In the genomic region with DNA sequence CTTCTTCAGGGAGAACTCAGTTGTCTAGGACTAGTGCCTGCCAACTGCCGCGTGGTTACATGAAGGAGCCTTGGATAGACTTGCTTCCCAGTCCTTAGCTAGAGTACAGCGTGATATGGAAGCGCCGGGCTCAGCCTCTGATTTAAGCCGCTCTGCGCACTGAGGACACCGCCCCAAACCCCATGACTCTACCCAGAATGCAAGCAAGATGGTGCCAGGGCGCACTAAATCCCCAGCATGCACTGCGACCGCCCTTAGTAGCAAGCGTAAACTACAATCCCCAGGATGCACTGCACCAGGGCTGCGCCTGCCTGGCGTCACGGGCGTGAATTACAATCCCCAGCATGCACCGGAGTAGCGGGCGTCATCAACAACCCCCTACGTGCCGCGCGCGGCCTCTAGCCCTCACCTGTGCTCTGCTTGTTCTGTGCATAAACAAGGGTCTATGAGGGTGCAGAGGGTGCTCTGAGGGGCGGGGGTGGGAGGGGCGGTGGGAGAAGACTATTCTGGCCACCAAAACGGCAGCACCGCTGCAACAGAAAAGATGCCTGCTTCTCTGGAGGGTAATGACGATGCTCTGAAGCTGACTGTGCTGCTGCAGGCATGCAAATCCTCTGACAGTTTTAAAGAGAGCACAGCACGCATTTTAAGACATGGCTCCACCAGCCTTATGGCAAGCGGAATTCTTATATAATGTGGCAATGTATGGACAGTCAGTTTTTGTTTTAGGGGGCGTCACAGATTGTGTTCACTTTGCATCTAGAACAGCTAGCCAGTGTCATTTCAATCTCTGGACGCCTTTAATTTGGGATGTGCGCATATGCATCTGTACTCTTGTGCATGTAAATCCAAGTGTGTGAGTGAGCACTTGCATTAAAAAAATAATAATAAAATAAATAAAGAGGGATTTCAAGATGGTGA, we compare ENCODE assay signal across 8 cellular contexts.
DNase-seq lines count a peak whose midpoint lies in the region; ATAC-seq and TF ChIP-seq lines count a peak whose summit lies in the region.

No MANE protein-coding gene starts in this region.

- 19 to 22% methylated on average over 22 to 29 of the region's 34 CpGs for WGBS in lower leg skin, 2 donors

- TF ChIP-seq CTCF in dorsolateral prefrontal cortex (IDR thresholded peaks at IDR 0.05 in 54 of 56, conservative IDR thresholded peaks at IDR 0.05 in 2 of 56; ENCODE audit: low read depth in 1 of 56, partially characterized antibody in 56 of 56) (peak in 36 of 56 donors; percentile 11 to 50 (median 34)), lower leg skin (IDR thresholded peaks at IDR 0.05) (no peak)

- TF ChIP-seq POLR2A in GM18526 (IDR thresholded peaks at IDR 0.05; ENCODE audit: extremely low read depth, insufficient read length) (peak; percentile 40), lower leg skin (IDR thresholded peaks at IDR 0.05) (no peak)

- intact Hi-C loops in dorsolateral prefrontal cortex (cut with DNase I) (loop anchor here in 1 of 2 donors (1.0 kb wide), 1 partner anchor 36 kb away; no protein-coding TSS in a partner anchor), lower leg skin (cut with DNase I; ENCODE audit: low total_unique reads) (no loop called here)

- H3K27me3 ChIP-seq in dorsolateral prefrontal cortex: no peaks in the 10 kb centered on the region

- H3K4me3 ChIP-seq in dorsolateral prefrontal cortex: peak overlapping the region; percentile 26 to 76 (median 63)
- peak overlapping the region; percentile 20 for H3K4me3 ChIP-seq in lower leg skin (ENCODE audit: low read depth, poor library complexity, severe bottlenecking)

- H3K27ac ChIP-seq in dorsolateral prefrontal cortex: peak overlapping the region; percentile 58 to 96 (median 89)

- peak; percentile 100 for ATAC-seq in HG02981 (IDR thresholded peaks at IDR 0.05; ENCODE audit: unreplicated experiment)

- peak; percentile 96 for DNase-seq in NCI-H2196 (lab: John Stamatoyannopoulos, UW; ENCODE audit: unreplicated experiment)
- DNase-seq in activated CD4-positive, alpha-beta T cell treated with anti-CD3 and anti-CD28 coated beads, Interleukin-2, amount 50 U/mL, for 4 hours: peak; percentile 81 to 82
- DNase-seq in dorsolateral prefrontal cortex: peak; percentile 95 to 99 (median 97)
- peak; percentile 89 to 96 for DNase-seq in lower leg skin (ENCODE audit: low spot score in 2 of 2)
- peak; percentile 86 for DNase-seq in stimulated activated CD4-positive, alpha-beta T cell treated with anti-CD3 and anti-CD28 coated beads, Interleukin-4, amount 100 ng/mL, for 1 hour
- no peak for DNase-seq in SKM-1 (lab: John Stamatoyannopoulos, UW; ENCODE audit: unreplicated experiment)

Comparison
In these comparisons a context has a peak if more than half of its experiments do, and no peak if none do; other contexts are left out.
1. CTCF ChIP-seq: peak in dorsolateral prefrontal cortex (36 of 56); none in lower leg skin (0 of 3).